In the genomic region with DNA sequence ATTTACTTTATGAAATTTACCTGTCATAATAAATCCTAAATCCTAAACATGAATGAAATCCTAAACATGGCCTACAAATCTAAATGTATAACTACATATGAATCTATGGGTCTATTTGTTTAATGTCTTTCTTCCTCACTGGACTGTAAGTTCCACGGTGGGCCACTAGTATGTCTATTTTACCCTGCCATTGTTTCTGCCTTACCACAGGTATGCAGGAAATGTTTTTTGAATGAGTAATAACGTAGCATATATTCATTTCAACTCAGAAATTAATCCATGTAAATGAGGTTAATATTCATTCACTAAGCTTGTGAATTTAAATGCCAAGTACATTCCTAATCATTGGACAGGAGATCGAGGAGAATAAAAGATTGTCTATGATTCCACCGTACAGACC, we compare ENCODE assay signal across 1 cellular context.
TF ChIP-seq lines count a peak whose summit lies in the region.

No MANE protein-coding gene starts in this region.

TF ChIP-seq in GM12878, 131 proteins besides CTCF, POLR2A, EP300 and RAD21:
- TF ChIP-seq MXI1 (IDR thresholded peaks at IDR 0.05; ENCODE audit: low read depth, low read length) (no peak), HCFC1 (IDR thresholded peaks at IDR 0.05; ENCODE audit: low read length) (no peak), CREB1 (IDR thresholded peaks at IDR 0.05; ENCODE audit: low read depth) (no peak), STAT1 (conservative IDR thresholded peaks at IDR 0.05) (no peak), SP1 (IDR thresholded peaks at IDR 0.05; ENCODE audit: low read depth, low read length) (no peak), HDAC2 (IDR thresholded peaks at IDR 0.05) (no peak), LARP7 (IDR thresholded peaks at IDR 0.05) (no peak), SUPT20H (IDR thresholded peaks at IDR 0.05; ENCODE audit: borderline replicate concordance, control insufficient read depth, low read depth, low read length) (no peak), RAD51 (IDR thresholded peaks at IDR 0.05) (no peak), SREBF1 (IDR thresholded peaks at IDR 0.05; ENCODE audit: low read length) (no peak), RCOR1 (conservative IDR thresholded peaks at IDR 0.05; ENCODE audit: low read depth, low read length) (no peak), ZNF274 (IDR thresholded peaks at IDR 0.05; ENCODE audit: insufficient read depth, insufficient read length) (no peak), TBL1XR1 (IDR thresholded peaks at IDR 0.05; ENCODE audit: low read depth, low read length) (no peak), FOS (IDR thresholded peaks at IDR 0.05; ENCODE audit: borderline replicate concordance, extremely low read depth, insufficient read length) (no peak), PML (IDR thresholded peaks at IDR 0.05; ENCODE audit: low read length) (no peak)
- TF ChIP-seq, protein P1, sequence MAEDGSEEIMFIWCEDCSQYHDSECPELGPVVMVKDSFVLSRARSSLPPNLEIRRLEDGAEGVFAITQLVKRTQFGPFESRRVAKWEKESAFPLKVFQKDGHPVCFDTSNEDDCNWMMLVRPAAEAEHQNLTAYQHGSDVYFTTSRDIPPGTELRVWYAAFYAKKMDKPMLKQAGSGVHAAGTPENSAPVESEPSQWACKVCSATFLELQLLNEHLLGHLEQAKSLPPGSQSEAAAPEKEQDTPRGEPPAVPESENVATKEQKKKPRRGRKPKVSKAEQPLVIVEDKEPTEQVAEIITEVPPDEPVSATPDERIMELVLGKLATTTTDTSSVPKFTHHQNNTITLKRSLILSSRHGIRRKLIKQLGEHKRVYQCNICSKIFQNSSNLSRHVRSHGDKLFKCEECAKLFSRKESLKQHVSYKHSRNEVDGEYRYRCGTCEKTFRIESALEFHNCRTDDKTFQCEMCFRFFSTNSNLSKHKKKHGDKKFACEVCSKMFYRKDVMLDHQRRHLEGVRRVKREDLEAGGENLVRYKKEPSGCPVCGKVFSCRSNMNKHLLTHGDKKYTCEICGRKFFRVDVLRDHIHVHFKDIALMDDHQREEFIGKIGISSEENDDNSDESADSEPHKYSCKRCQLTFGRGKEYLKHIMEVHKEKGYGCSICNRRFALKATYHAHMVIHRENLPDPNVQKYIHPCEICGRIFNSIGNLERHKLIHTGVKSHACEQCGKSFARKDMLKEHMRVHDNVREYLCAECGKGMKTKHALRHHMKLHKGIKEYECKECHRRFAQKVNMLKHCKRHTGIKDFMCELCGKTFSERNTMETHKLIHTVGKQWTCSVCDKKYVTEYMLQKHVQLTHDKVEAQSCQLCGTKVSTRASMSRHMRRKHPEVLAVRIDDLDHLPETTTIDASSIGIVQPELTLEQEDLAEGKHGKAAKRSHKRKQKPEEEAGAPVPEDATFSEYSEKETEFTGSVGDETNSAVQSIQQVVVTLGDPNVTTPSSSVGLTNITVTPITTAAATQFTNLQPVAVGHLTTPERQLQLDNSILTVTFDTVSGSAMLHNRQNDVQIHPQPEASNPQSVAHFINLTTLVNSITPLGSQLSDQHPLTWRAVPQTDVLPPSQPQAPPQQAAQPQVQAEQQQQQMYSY (CRISPR knock-in tag; IDR thresholded peaks at IDR 0.05), result no peak
- TF ChIP-seq, protein P2, sequence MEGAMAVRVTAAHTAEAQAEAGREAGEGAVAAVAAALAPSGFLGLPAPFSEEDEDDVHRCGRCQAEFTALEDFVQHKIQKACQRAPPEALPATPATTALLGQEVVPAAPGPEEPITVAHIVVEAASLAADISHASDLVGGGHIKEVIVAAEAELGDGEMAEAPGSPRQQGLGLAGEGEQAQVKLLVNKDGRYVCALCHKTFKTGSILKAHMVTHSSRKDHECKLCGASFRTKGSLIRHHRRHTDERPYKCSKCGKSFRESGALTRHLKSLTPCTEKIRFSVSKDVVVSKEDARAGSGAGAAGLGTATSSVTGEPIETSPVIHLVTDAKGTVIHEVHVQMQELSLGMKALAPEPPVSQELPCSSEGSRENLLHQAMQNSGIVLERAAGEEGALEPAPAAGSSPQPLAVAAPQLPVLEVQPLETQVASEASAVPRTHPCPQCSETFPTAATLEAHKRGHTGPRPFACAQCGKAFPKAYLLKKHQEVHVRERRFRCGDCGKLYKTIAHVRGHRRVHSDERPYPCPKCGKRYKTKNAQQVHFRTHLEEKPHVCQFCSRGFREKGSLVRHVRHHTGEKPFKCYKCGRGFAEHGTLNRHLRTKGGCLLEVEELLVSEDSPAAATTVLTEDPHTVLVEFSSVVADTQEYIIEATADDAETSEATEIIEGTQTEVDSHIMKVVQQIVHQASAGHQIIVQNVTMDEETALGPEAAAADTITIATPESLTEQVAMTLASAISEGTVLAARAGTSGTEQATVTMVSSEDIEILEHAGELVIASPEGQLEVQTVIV (IDR thresholded peaks at IDR 0.05; ENCODE audit: borderline replicate concordance, partially characterized antibody), result no peak
- TF ChIP-seq, protein P3, sequence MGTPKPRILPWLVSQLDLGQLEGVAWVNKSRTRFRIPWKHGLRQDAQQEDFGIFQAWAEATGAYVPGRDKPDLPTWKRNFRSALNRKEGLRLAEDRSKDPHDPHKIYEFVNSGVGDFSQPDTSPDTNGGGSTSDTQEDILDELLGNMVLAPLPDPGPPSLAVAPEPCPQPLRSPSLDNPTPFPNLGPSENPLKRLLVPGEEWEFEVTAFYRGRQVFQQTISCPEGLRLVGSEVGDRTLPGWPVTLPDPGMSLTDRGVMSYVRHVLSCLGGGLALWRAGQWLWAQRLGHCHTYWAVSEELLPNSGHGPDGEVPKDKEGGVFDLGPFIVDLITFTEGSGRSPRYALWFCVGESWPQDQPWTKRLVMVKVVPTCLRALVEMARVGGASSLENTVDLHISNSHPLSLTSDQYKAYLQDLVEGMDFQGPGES (IDR thresholded peaks at IDR 0.05), result no peak
